ENCODE assay signal across 13 cellular contexts in genomic region chr7:2613113-2613925, GRCh38. TPM values are rescaled to one million over a fixed set of nuclear protein-coding genes. Genes with fewer than 3 reads are reported as not detected.
A peak's percentile ranks its signal among the peaks of the same experiment; 100 is the strongest.
DNase-seq lines count a peak whose midpoint lies in the region; ATAC-seq and TF ChIP-seq lines count a peak whose summit lies in the region.
"Had no signal": no experiment of that assay in that cellular context is flagged by ENCODE, and none has a peak within 500 bp of the region (broad histone marks: within the 10 kb centered on the region; RNA-seq: fewer than 3 reads in every experiment).

No MANE protein-coding gene starts in this region.

- TF ChIP-seq EP300 in suprapubic skin (IDR thresholded peaks at IDR 0.05) = no peak

- H3K9me3 Mint-ChIP-seq in T-helper 2 cell treated with Interferon-gamma antibody and Interleukin-4, amounts not matched to agents 5 μg/mL and 100 μg/mL, for 36 hours = no peaks in the 10 kb centered on the region

- DNase-seq in DMS53 (lab: John Stamatoyannopoulos, UW) (peak; percentile 38), DMS53 treated with DMSO at 0.1 percent for 48 hours (lab: John Stamatoyannopoulos, UW; ENCODE audit: unreplicated experiment) (no peak), RWPE1 (ENCODE audit: low spot score) (no peak), left ventricle myocardium superior (no peak), suprapubic skin (ENCODE audit: low spot score in 2 of 2) (no peak)
- DNase-seq in T-helper 2 cell treated with Interferon-gamma antibody and Interleukin-4, amounts not matched to agents 5 μg/mL and 100 μg/mL, for 36 hours (ENCODE audit: low spot score) = no peak
- DNase-seq: 8988T; activated CD4-positive, CD25-positive, alpha-beta regulatory T cell treated with anti-CD3 and anti-CD28 coated beads, Interleukin-2, amount 50 U/mL, for 72 hours; central memory CD4-positive, alpha-beta T cell; stimulated activated naive CD4-positive, alpha-beta T cell treated with Interleukin-2 at 50 U/mL for 16 hours had no signal

- H3K27me3 Mint-ChIP-seq in T-helper 2 cell treated with Interferon-gamma antibody and Interleukin-4, amounts not matched to agents 5 μg/mL and 100 μg/mL, for 36 hours (ENCODE audit: low read depth) = peaks cover 5% of the 10 kb centered on the region

- H3K36me3 ChIP-seq in suprapubic skin = no peaks in the 10 kb centered on the region
- H3K36me3 ChIP-seq: SJSA1 had no signal

- H3K4me3 Mint-ChIP-seq in T-helper 2 cell treated with Interferon-gamma antibody and Interleukin-4, amounts not matched to agents 5 μg/mL and 100 μg/mL, for 36 hours = no peak overlapping the region

- 76% methylated on average over 17 of the region's 19 CpGs for WGBS in suprapubic skin

- CTCF ChIA-PET in RWPE1 (lab: Yijun Ruan, JAX) = interaction anchor here (0.6 to 0.7 kb wide), 3 partner anchors 39 to 955 kb away, joined by 3 to 5 read pairs (median 3); no protein-coding TSS in a partner anchor

- peaks cover 43% of the 10 kb centered on the region for H3K4me1 ChIP-seq in suprapubic skin
- H3K4me1 ChIP-seq: SJSA1 had no signal

- H3K9me3 ChIP-seq in suprapubic skin = no peaks in the 10 kb centered on the region
- H3K9me3 ChIP-seq: SJSA1 had no signal

- peaks cover 3% of the 10 kb centered on the region for H3K4me1 Mint-ChIP-seq in T-helper 2 cell treated with Interferon-gamma antibody and Interleukin-4, amounts not matched to agents 5 μg/mL and 100 μg/mL, for 36 hours (ENCODE audit: low read depth)

- ATAC-seq in left ventricle myocardium superior = peak; percentile 22
- no peak for ATAC-seq in HG03342 (IDR thresholded peaks at IDR 0.05; ENCODE audit: unreplicated experiment)
- ATAC-seq in HG02588 (IDR thresholded peaks at IDR 0.05; ENCODE audit: unreplicated experiment) = no peak

- no peak overlapping the region for H3K27ac Mint-ChIP-seq in T-helper 2 cell treated with Interferon-gamma antibody and Interleukin-4, amounts not matched to agents 5 μg/mL and 100 μg/mL, for 36 hours

- no peak overlapping the region for H3K4me3 ChIP-seq in suprapubic skin
- H3K4me3 ChIP-seq: SJSA1 had no signal

- H3K36me3 Mint-ChIP-seq in T-helper 2 cell treated with Interferon-gamma antibody and Interleukin-4, amounts not matched to agents 5 μg/mL and 100 μg/mL, for 36 hours (ENCODE audit: low read depth) = no peaks in the 10 kb centered on the region

- H3K27me3 ChIP-seq in suprapubic skin = no peaks in the 10 kb centered on the region
- H3K27me3 ChIP-seq: SJSA1 had no signal

- intact Hi-C loops in left ventricle myocardium superior (cut with micrococcal nuclease) = no loop called here

- no peak for TF ChIP-seq POLR2A in suprapubic skin (IDR thresholded peaks at IDR 0.05)

- TF ChIP-seq CTCF in RWPE1 (conservative IDR thresholded peaks at IDR 0.05; ENCODE audit: low read depth) = no peak
- TF ChIP-seq CTCF in suprapubic skin (IDR thresholded peaks at IDR 0.05) = no peak

- H3K27ac ChIP-seq in RWPE1 = peak overlapping the region; percentile 63
- peak overlapping the region; percentile 71 for H3K27ac ChIP-seq in suprapubic skin
- H3K27ac ChIP-seq: SJSA1 had no signal

- POLR2A ChIA-PET in RWPE1 (lab: Yijun Ruan, JAX; ENCODE audit: low non-redundant PET) = interaction anchor here (0.6 kb wide), 1 partner anchor 79 kb away, joined by 3 read pairs; no protein-coding TSS in a partner anchor

RNA-seq across cellular contexts. Expression of gene TTYH3, which starts 18.5 kb away (rescaled TPM):
- 10.5 TPM for total RNA-seq in left ventricle myocardium superior
- total RNA-seq in suprapubic skin = 10 to 100 TPM; 14.0 to 26.3 (median 19.5) TPM

RNA-seq across cellular contexts. Expression of gene IQCE, which starts 54.5 kb away (rescaled TPM):
- total RNA-seq in left ventricle myocardium superior = 11.9 TPM
- 10 to 100 TPM; 10.1 to 18.8 (median 15.7) TPM for total RNA-seq in suprapubic skin

RNA-seq across cellular contexts. Expression of gene BRAT1, which starts 58.0 kb away (rescaled TPM):
- 16.5 TPM for total RNA-seq in left ventricle myocardium superior
- total RNA-seq in suprapubic skin = 10 to 100 TPM; 51.5 to 79.3 (median 63.3) TPM
